In the genomic region with DNA sequence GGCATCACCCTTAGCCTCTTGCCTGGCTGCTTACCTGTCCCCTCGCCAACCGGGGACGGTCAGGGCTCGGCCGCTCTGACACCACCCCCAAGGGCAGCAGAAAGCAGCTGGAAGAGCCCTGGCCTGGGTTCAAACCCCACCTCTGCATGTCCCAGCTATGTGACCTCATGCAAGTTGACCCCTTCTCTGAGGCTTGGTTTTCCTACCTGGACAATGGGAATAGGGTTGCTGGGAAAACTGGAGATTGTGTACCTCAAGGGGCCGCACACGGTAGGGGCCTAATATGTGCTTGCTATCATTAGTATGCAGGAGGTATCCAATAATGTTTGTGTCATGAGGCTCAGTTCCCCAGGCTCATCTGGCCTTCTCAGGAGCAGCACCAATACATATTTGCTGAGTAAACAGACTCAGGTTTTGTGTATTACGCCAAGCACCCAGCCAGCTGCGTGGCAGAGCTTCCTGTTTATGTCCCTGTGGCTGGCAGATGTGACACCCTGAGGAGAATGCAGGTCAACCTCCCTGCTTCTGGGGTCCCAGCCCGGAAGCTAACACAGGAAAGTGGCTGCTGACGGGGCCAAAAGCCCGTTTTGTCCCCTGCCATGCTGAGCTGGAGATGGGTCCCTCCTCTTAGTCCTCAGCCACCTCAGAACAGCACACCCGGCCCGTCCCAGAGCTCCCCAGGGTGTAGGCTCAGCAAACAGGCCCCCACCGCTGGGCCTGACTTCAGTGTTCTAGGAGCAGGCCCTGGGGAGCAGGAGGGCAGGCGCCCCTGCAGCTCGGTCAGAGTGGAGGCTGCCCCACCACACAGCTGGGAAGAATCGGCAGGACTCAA, we compare ENCODE assay signal across 8 cellular contexts. TPM values are rescaled to one million over a fixed set of nuclear protein-coding genes. Genes with fewer than 3 reads are reported as not detected.
DNase-seq lines count a peak whose midpoint lies in the region; ATAC-seq, FAIRE-seq and TF ChIP-seq lines count a peak whose summit lies in the region.

No MANE protein-coding gene starts in this region.

- no peak for TF ChIP-seq CTCF in kidney (IDR thresholded peaks at IDR 0.05; ENCODE audit: borderline replicate concordance, extremely low read depth, insufficient read depth)
- TF ChIP-seq CTCF in smooth muscle cell (IDR thresholded peaks at IDR 0.05; ENCODE audit: borderline replicate concordance, insufficient read depth, poor library complexity, severe bottlenecking): no peak

- peak overlapping the region; percentile 91 to 96 (median 92) for H3K27ac Mint-ChIP-seq in CD4-positive, CD25-positive, alpha-beta regulatory T cell
- peak overlapping the region; percentile 80 to 84 for H3K27ac Mint-ChIP-seq in stimulated activated naive CD8-positive, alpha-beta T cell treated with anti-CD3 and anti-CD28 coated beads, Interleukin-15, amount 100 ng/mL, for 72 hours

- no peaks in the 10 kb centered on the region for H3K79me2 ChIP-seq in smooth muscle cell (ENCODE audit: low read depth)

- H3K9me3 Mint-ChIP-seq in CD4-positive, CD25-positive, alpha-beta regulatory T cell: no peaks in the 10 kb centered on the region
- H3K9me3 Mint-ChIP-seq in stimulated activated naive CD8-positive, alpha-beta T cell treated with anti-CD3 and anti-CD28 coated beads, Interleukin-15, amount 100 ng/mL, for 72 hours: no peaks in the 10 kb centered on the region

- intact Hi-C loops in kidney (cut with DNase I): no loop called here

- no peaks in the 10 kb centered on the region for H3F3A ChIP-seq in smooth muscle cell (ENCODE audit: low read depth)

- H3K27ac ChIP-seq in CD4-positive, CD25-positive, alpha-beta regulatory T cell (ENCODE audit: insufficient read depth, low read length, poor library complexity, severe bottlenecking): peak overlapping the region; percentile 45
- H3K27ac ChIP-seq in kidney (ENCODE audit: low read depth in 2 of 2, low read length in 2 of 2): peak overlapping the region in 1 of 2 donors; percentile 28
- no peak overlapping the region for H3K27ac ChIP-seq in smooth muscle cell (ENCODE audit: low read depth)

- no peaks in the 10 kb centered on the region for H3K27me3 ChIP-seq in CD4-positive, CD25-positive, alpha-beta regulatory T cell (ENCODE audit: control insufficient read depth, insufficient read depth, low read length)
- H3K27me3 ChIP-seq in smooth muscle cell (ENCODE audit: low read depth): no peaks in the 10 kb centered on the region

- H3K4me1 Mint-ChIP-seq in CD4-positive, CD25-positive, alpha-beta regulatory T cell: peaks cover 0 to 35% (median 8%) of the 10 kb centered on the region in 4 donors
- H3K4me1 Mint-ChIP-seq in stimulated activated naive CD8-positive, alpha-beta T cell treated with anti-CD3 and anti-CD28 coated beads, Interleukin-15, amount 100 ng/mL, for 72 hours: peaks cover 38% of the 10 kb centered on the region

- 89% methylated on average over 18 of the region's 18 CpGs for WGBS in smooth muscle cell (ENCODE audit: low lambda C conversion rate)

- H3K4me2 ChIP-seq in smooth muscle cell: no peak overlapping the region

- peak; percentile 78 to 85 for ATAC-seq in CD4-positive, CD25-positive, alpha-beta regulatory T cell (ENCODE audit: low read depth in 2 of 2)
- ATAC-seq in GM21447 (IDR thresholded peaks at IDR 0.05; ENCODE audit: unreplicated experiment): peak; percentile 66
- peak; percentile 61 for ATAC-seq in stimulated activated naive CD8-positive, alpha-beta T cell treated with anti-CD3 and anti-CD28 coated beads, Interleukin-15, amount 100 ng/mL, for 72 hours
- ATAC-seq in HG03442 (IDR thresholded peaks at IDR 0.05; ENCODE audit: unreplicated experiment): no peak

- no peaks in the 10 kb centered on the region for H3K27me3 Mint-ChIP-seq in CD4-positive, CD25-positive, alpha-beta regulatory T cell
- H3K27me3 Mint-ChIP-seq in stimulated activated naive CD8-positive, alpha-beta T cell treated with anti-CD3 and anti-CD28 coated beads, Interleukin-15, amount 100 ng/mL, for 72 hours: no peaks in the 10 kb centered on the region

- H3K9me3 ChIP-seq in CD4-positive, CD25-positive, alpha-beta regulatory T cell (ENCODE audit: control insufficient read depth in 2 of 2, low read length in 2 of 2): no peaks in the 10 kb centered on the region
- H3K9me3 ChIP-seq in kidney (ENCODE audit: control insufficient read depth in 1 of 2, low read length in 2 of 2) (no peaks in the 10 kb centered on the region), smooth muscle cell (replicated peaks; ENCODE audit: low read depth) (no peaks in the 10 kb centered on the region)

- no peaks in the 10 kb centered on the region for H3K36me3 Mint-ChIP-seq in CD4-positive, CD25-positive, alpha-beta regulatory T cell

- H3K4me3 ChIP-seq in CD4-positive, CD25-positive, alpha-beta regulatory T cell (ENCODE audit: low read depth, low read length): peak overlapping the region; percentile 32
- H3K4me3 ChIP-seq in kidney (ENCODE audit: low read length in 2 of 2) (no peak overlapping the region), smooth muscle cell (no peak overlapping the region)

- no peak for FAIRE-seq in kidney (lab: Jason Lieb, UNC)

- no peaks in the 10 kb centered on the region for H4K20me1 ChIP-seq in smooth muscle cell (ENCODE audit: low read depth)

- peak overlapping the region in 3 of 4 donors; percentile 48 to 75 (median 63) for H3K4me3 Mint-ChIP-seq in CD4-positive, CD25-positive, alpha-beta regulatory T cell
- H3K4me3 Mint-ChIP-seq in stimulated activated naive CD8-positive, alpha-beta T cell treated with anti-CD3 and anti-CD28 coated beads, Interleukin-15, amount 100 ng/mL, for 72 hours: peak overlapping the region in 1 of 2 donors; percentile 18

- peaks cover 38% of the 10 kb centered on the region for H3K4me1 ChIP-seq in CD4-positive, CD25-positive, alpha-beta regulatory T cell (ENCODE audit: control insufficient read depth, insufficient read depth, low read length, poor library complexity, severe bottlenecking)
- H3K4me1 ChIP-seq in kidney (ENCODE audit: control insufficient read depth in 1 of 2, insufficient read depth in 1 of 2, low read depth in 1 of 2, low read length in 2 of 2) (peaks cover 0 to 11% of the 10 kb centered on the region in 2 donors), smooth muscle cell (ENCODE audit: low read depth) (no peaks in the 10 kb centered on the region)

- DNase-seq in CD4-positive, CD25-positive, alpha-beta regulatory T cell: peak; percentile 20 to 89 (median 71)
- DNase-seq in NCI-H2171 treated with DMSO at 0.1 percent for 48 hours (lab: John Stamatoyannopoulos, UW): peak; percentile 78
- DNase-seq in activated T-cell treated with anti-CD3 and anti-CD28 coated beads, Interleukin-2, amount 50 U/mL, for 1 hour: peak; percentile 71
- peak; percentile 88 for DNase-seq in kidney
- DNase-seq in stimulated activated naive CD8-positive, alpha-beta T cell treated with anti-CD3 and anti-CD28 coated beads, Interleukin-15, amount 100 ng/mL, for 72 hours: peak; percentile 27 to 55
- DNase-seq in smooth muscle cell (lab: John Stamatoyannopoulos, UW; ENCODE audit: unreplicated experiment): no peak

- no peaks in the 10 kb centered on the region for H3K36me3 ChIP-seq in CD4-positive, CD25-positive, alpha-beta regulatory T cell (ENCODE audit: control insufficient read depth, insufficient read depth, low read length)
- peaks cover 0 to 7% of the 10 kb centered on the region in 2 donors for H3K36me3 ChIP-seq in kidney (ENCODE audit: control insufficient read depth in 1 of 2, insufficient read depth in 2 of 2, low read length in 2 of 2)
- H3K36me3 ChIP-seq in smooth muscle cell (ENCODE audit: low read depth): no peaks in the 10 kb centered on the region

- no peak overlapping the region for H2AFZ ChIP-seq in smooth muscle cell (ENCODE audit: low read depth)

- H3K9ac ChIP-seq in kidney (ENCODE audit: low read length in 2 of 2) (no peak overlapping the region), smooth muscle cell (ENCODE audit: low read depth) (no peak overlapping the region)

RNA-seq across cellular contexts. Expression of gene PLXND1, which starts 29.7 kb away (rescaled TPM):
- total RNA-seq in CD4-positive, CD25-positive, alpha-beta regulatory T cell: 11.3 TPM
- under 1 TPM in 3 of 4 donors, not detected in 1; 0.48 to 0.88 (median 0.79) TPM for polyA plus RNA-seq in CD4-positive, CD25-positive, alpha-beta regulatory T cell
- total RNA-seq in kidney (152 TPM), smooth muscle cell (71.2 and 94.3 TPM in 2 replicates)
- polyA plus RNA-seq in kidney (ENCODE audit: insufficient read depth, low read depth, low replicate concordance) (67.0 TPM), smooth muscle cell (75.8 and 130 TPM in 2 replicates)

RNA-seq across cellular contexts. Expression of gene H1-8, which starts 33.8 kb away (rescaled TPM):
- total RNA-seq in CD4-positive, CD25-positive, alpha-beta regulatory T cell: not detected
- polyA plus RNA-seq in CD4-positive, CD25-positive, alpha-beta regulatory T cell: not detected
- not detected for total RNA-seq in kidney
- not detected for polyA plus RNA-seq in kidney (ENCODE audit: insufficient read depth, low read depth, low replicate concordance)
- total RNA-seq in smooth muscle cell: not detected in 2 replicates
- not detected in 2 replicates for polyA plus RNA-seq in smooth muscle cell

RNA-seq across cellular contexts. Expression of gene RHO, which starts 48.3 kb away (rescaled TPM):
- not detected for total RNA-seq in CD4-positive, CD25-positive, alpha-beta regulatory T cell
- not detected for polyA plus RNA-seq in CD4-positive, CD25-positive, alpha-beta regulatory T cell
- not detected for total RNA-seq in kidney
- not detected for polyA plus RNA-seq in kidney (ENCODE audit: insufficient read depth, low read depth, low replicate concordance)
- total RNA-seq in smooth muscle cell: 0.63 TPM in 1 of 2 replicates, not detected in the other
- polyA plus RNA-seq in smooth muscle cell: not detected in 2 replicates
